8 cellular contexts compared by ENCODE assay signal in the genomic region with DNA sequence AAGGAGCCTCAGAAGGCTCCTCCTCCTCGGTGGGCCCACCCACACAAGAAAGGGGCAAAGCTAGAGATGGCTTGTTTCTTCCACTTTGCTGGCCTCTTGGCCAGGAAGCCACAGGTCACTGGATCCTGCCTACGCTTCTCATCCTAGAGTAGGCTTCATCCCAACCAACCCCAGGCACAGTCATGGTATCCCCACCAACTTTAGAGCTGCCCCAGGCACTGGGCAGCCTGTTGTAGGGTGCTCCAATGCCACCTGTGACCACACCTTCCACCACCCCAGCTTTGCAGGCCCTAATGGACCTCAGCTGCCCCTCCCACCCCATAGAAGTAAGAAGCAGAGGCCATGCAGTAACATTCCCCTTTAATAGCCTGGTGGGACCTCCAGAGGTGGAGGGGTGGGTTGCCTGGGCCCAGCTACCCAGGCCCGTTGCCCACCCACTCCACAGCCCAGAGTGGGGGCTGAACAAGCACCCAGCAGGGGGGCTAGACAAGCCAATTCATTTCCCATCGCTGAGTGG. TPM values are rescaled to one million over a fixed set of nuclear protein-coding genes. Genes with fewer than 3 reads are reported as not detected.
DNase-seq lines count a peak whose midpoint lies in the region; ATAC-seq and TF ChIP-seq lines count a peak whose summit lies in the region.

No MANE protein-coding gene starts in this region.

- H3K23ac ChIP-seq in trophoblast cell (ENCODE audit: low read length) = no peak overlapping the region

- peak overlapping the region; percentile 47 for H3K14ac ChIP-seq in trophoblast cell (ENCODE audit: low read length)

- H2BK120ac ChIP-seq in trophoblast cell (ENCODE audit: insufficient read depth, low read length, poor library complexity) = no peak overlapping the region

- H3K79me2 ChIP-seq in DND-41 (ENCODE audit: insufficient read depth, low read length) = peaks cover 80% of the 10 kb centered on the region
- peaks cover 27% of the 10 kb centered on the region for H3K79me2 ChIP-seq in trophoblast cell (ENCODE audit: control insufficient read depth, insufficient read depth, low read length, poor library complexity)

- peak overlapping the region; percentile 98 for H4K8ac ChIP-seq in trophoblast cell (ENCODE audit: low read depth, low read length)

- H3K9me3 ChIP-seq in DND-41 (ENCODE audit: insufficient read depth, low read length, severe bottlenecking) (no peaks in the 10 kb centered on the region), SK-N-MC (ENCODE audit: low read depth, low read length) (no peaks in the 10 kb centered on the region), esophagus squamous epithelium (no peaks in the 10 kb centered on the region), trophoblast cell (ENCODE audit: insufficient read depth, low read depth, low read length) (no peaks in the 10 kb centered on the region)

- peak overlapping the region; percentile 93 for H3K4me2 ChIP-seq in DND-41 (ENCODE audit: insufficient read depth, low read length)
- H3K4me2 ChIP-seq in trophoblast cell (ENCODE audit: low read length) = peak overlapping the region; percentile 90

- no peak overlapping the region for H4K91ac ChIP-seq in trophoblast cell (ENCODE audit: low read depth, low read length)

- peak overlapping the region; percentile 9 for H4K12ac ChIP-seq in trophoblast cell (ENCODE audit: low read depth, low read length)

- no peak for TF ChIP-seq POLR2A in esophagus squamous epithelium (IDR thresholded peaks at IDR 0.05)

- DNase-seq in DND-41 = no peak
- DNase-seq in SK-N-MC (ENCODE audit: low read depth, low spot score) = no peak
- DNase-seq in esophagus squamous epithelium (lab: John Stamatoyannopoulos, UW) = no peak
- DNase-seq in trophoblast cell = no peak
- no peak for DNase-seq in NCI-H524 (lab: John Stamatoyannopoulos, UW)
- DNase-seq in G401 (ENCODE audit: low spot score) = no peak

- no peak for TF ChIP-seq CTCF in DND-41 (IDR thresholded peaks at IDR 0.05; ENCODE audit: borderline replicate concordance, extremely low read depth, low read length, poor library complexity, severe bottlenecking)
- TF ChIP-seq CTCF in esophagus squamous epithelium (IDR thresholded peaks at IDR 0.05) = no peak

- H3K4me3 ChIP-seq in DND-41 (ENCODE audit: low read depth in 1 of 2, low read length in 2 of 2) (peak overlapping the region; percentile 0 to 90; a peak in 3 of 4 replicates), SK-N-MC (peak overlapping the region; percentile 85), esophagus squamous epithelium (peak overlapping the region; percentile 55 to 79 (median 74)), trophoblast cell (ENCODE audit: low read depth, low read length) (no peak overlapping the region)

- peak overlapping the region; percentile 0 for H2BK5ac ChIP-seq in trophoblast cell (ENCODE audit: low read depth, low read length, poor library complexity)

- H3K18ac ChIP-seq in trophoblast cell (ENCODE audit: low read length) = no peak overlapping the region

- peak overlapping the region; percentile 16 for H2AK5ac ChIP-seq in trophoblast cell (ENCODE audit: low read length)

- intact Hi-C loops in esophagus squamous epithelium (cut with DNase I) = no loop called here

- H3K79me1 ChIP-seq in trophoblast cell (ENCODE audit: low read length) = peaks cover 26% of the 10 kb centered on the region

- no peak overlapping the region for H2BK12ac ChIP-seq in trophoblast cell (ENCODE audit: low read length)

- H3K4me1 ChIP-seq in DND-41 (ENCODE audit: insufficient read depth, low read length) = peaks cover 73% of the 10 kb centered on the region
- peaks cover 32 to 59% (median 40%) of the 10 kb centered on the region in 3 donors for H3K4me1 ChIP-seq in esophagus squamous epithelium
- peaks cover 21 to 29% of the 10 kb centered on the region in 2 experiments for H3K4me1 ChIP-seq in trophoblast cell (ENCODE audit: control insufficient read depth in 1 of 2, insufficient read depth in 2 of 2, low read length in 2 of 2)

- H3K9ac ChIP-seq in DND-41 (ENCODE audit: low read depth, low read length) (peak overlapping the region; percentile 79), SK-N-MC (ENCODE audit: insufficient read length) (peak overlapping the region; percentile 69), trophoblast cell (ENCODE audit: low read length) (peak overlapping the region; percentile 64)

- in situ Hi-C loops in G401 (cut with HindIII; ENCODE audit: low sequenced_read_pairs) = no loop called here

- H2AFZ ChIP-seq in DND-41 (ENCODE audit: low read depth, low read length) = peak overlapping the region; percentile 66
- no peak overlapping the region for H2AFZ ChIP-seq in trophoblast cell (ENCODE audit: insufficient read depth, low read length, poor library complexity)

- WGBS in esophagus squamous epithelium, 2 donors = 0 to 30% methylated on average over 1 to 2 of the region's 4 CpGs
- WGBS in trophoblast cell (ENCODE audit: extremely low coverage, insufficient coverage, insufficient read length) = no CpG with 5 or more reads among the region's 4 CpGs

- ATAC-seq in DND-41 (ENCODE audit: insufficient read depth, low read depth) = peak; percentile 10; the same call in 2 of the 3 replicates
- ATAC-seq in HG03565 (IDR thresholded peaks at IDR 0.05; ENCODE audit: unreplicated experiment) = no peak
- no peak for ATAC-seq in HG03521 (IDR thresholded peaks at IDR 0.05; ENCODE audit: unreplicated experiment)

- peaks cover 45% of the 10 kb centered on the region for H3K36me3 ChIP-seq in DND-41 (ENCODE audit: insufficient read depth, low read length)
- peaks cover 37% of the 10 kb centered on the region for H3K36me3 ChIP-seq in SK-N-MC (ENCODE audit: insufficient read depth, low read length)
- H3K36me3 ChIP-seq in esophagus squamous epithelium = peaks cover 13 to 51% (median 34%) of the 10 kb centered on the region in 3 donors
- H3K36me3 ChIP-seq in trophoblast cell (ENCODE audit: control insufficient read depth in 1 of 2, insufficient read depth in 2 of 2, low read length in 2 of 2) = peaks cover 45% of the 10 kb centered on the region in 2 experiments

- H3K27ac ChIP-seq in DND-41 (ENCODE audit: low read length) (peak overlapping the region; percentile 85), SK-N-MC (peak overlapping the region; percentile 98), esophagus squamous epithelium (peak overlapping the region; percentile 90 to 100 (median 94)), trophoblast cell (ENCODE audit: low read depth, low read length) (peak overlapping the region; percentile 89)

- H3K4ac ChIP-seq in trophoblast cell (ENCODE audit: low read depth, low read length) = peak overlapping the region; percentile 22

- H4K20me1 ChIP-seq in DND-41 (ENCODE audit: insufficient read depth, low read length) = peaks cover 53% of the 10 kb centered on the region

- H3K27me3 ChIP-seq in DND-41 (ENCODE audit: insufficient read depth, low read length, poor library complexity) (no peaks in the 10 kb centered on the region), esophagus squamous epithelium (no peaks in the 10 kb centered on the region), trophoblast cell (ENCODE audit: insufficient read depth, low read length) (no peaks in the 10 kb centered on the region)

RNA-seq across cellular contexts. Expression of gene CHMP2A, which starts 0.5 kb away (rescaled TPM):
- 10 to 100 TPM; 76.5 to 99.5 (median 86.6) TPM for total RNA-seq in esophagus squamous epithelium
- polyA plus RNA-seq in trophoblast cell (2013) = 137 and 138 TPM in 2 replicates
- 71.9 and 97.7 TPM in 2 replicates for total RNA-seq in G401 (2014; rRNA removed; shearing (Covaris generic))

RNA-seq across cellular contexts. Expression of gene UBE2M, which starts 3.0 kb away (rescaled TPM):
- 10 to 100 TPM; 22.0 to 37.4 (median 24.7) TPM for total RNA-seq in esophagus squamous epithelium
- polyA plus RNA-seq in trophoblast cell (2013) = 98.2 and 99.0 TPM in 2 replicates
- total RNA-seq in G401 (2014; rRNA removed; shearing (Covaris generic)) = 187 and 192 TPM in 2 replicates

RNA-seq across cellular contexts. Expression of gene TRIM28, which starts 11.6 kb away (rescaled TPM):
- total RNA-seq in esophagus squamous epithelium = 100 to 1,000 TPM; 150 to 198 (median 179) TPM
- polyA plus RNA-seq in trophoblast cell (2013) = 646 and 654 TPM in 2 replicates
- total RNA-seq in G401 (2014; rRNA removed; shearing (Covaris generic)) = 579 and 1,015 TPM in 2 replicates

RNA-seq across cellular contexts. Expression of gene MZF1, which starts 17.7 kb away (rescaled TPM):
- total RNA-seq in esophagus squamous epithelium = 10 to 100 TPM; 11.8 to 30.9 (median 21.7) TPM
- 12.4 and 13.2 TPM in 2 replicates for polyA plus RNA-seq in trophoblast cell (2013)
- total RNA-seq in G401 (2014; rRNA removed; shearing (Covaris generic)) = 9.4 and 10.7 TPM in 2 replicates

RNA-seq across cellular contexts. Expression of gene ZBTB45, which starts 35.8 kb away (rescaled TPM):
- 10 to 100 TPM in 1 of 4 donors, 1 to 10 TPM in 3; 6.9 to 11.1 (median 8.3) TPM for total RNA-seq in esophagus squamous epithelium
- polyA plus RNA-seq in trophoblast cell (2013) = 14.8 and 15.3 TPM in 2 replicates
- 6.1 and 6.6 TPM in 2 replicates for total RNA-seq in G401 (2014; rRNA removed; shearing (Covaris generic))
